ENCODE assay signal across 1 cellular context in the genomic region with DNA sequence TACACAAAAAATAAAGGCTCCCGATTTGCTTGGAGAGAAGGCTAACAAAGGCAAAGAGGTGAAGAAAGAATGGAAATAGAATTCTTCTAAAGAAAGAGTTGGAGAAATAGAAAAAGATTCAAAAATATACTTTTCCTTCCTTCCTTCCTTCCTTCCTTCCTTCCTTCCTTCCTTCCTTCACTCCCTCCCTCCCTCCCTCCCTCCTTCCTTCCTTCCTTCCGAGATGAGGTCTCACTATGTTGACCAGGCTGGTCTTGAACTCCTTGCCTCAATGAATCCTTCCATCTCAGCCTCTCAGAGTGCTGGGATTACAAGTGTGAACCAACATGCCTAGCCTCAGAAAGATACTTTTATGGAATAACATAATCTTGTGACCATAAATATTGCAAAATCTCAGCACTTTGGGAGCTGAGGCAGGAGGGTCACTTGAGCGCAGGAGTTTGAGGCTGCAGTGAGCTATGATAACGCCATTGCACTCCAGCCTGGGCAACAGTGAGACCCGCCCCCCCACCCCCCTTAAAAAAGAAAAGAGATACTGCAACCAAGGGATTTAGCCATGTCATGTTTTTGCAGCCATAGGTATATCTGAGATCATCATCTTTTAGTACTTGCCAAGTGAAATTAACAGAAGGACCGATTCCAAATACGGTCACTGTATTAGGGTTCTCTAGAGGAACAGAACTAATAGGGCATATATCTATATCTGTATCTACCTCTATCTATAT.
TF ChIP-seq lines count a peak whose summit lies in the region.

No MANE protein-coding gene starts in this region.

TF ChIP-seq in HepG2, 621 proteins besides CTCF, POLR2A, EP300 and RAD21:
- TF ChIP-seq HNRNPK (IDR thresholded peaks at IDR 0.05; ENCODE audit: low read depth, low read length, poor library complexity, severe bottlenecking) (peak; percentile 8), ETV5 (CRISPR knock-in tag; IDR thresholded peaks at IDR 0.05; ENCODE audit: borderline replicate concordance) (no peak)
TF ChIP-seq in HepG2: peak in this region for 1.
